ENCODE assay signal across 10 cellular contexts in genomic region chr3:127525373-127525772, GRCh38.
DNase-seq lines count a peak whose midpoint lies in the region; TF ChIP-seq lines count a peak whose summit lies in the region.
"Had no signal": no experiment of that assay in that cellular context is flagged by ENCODE, and none has a peak within 500 bp of the region (broad histone marks: within the 10 kb centered on the region; RNA-seq: fewer than 3 reads in every experiment).

No MANE protein-coding gene starts in this region.

- DNase-seq in NCI-H2107 treated with DMSO at 0.1 percent for 48 hours (lab: John Stamatoyannopoulos, UW; ENCODE audit: unreplicated experiment) (peak; percentile 51), NCI-H2107 (lab: John Stamatoyannopoulos, UW) (no peak), NCI-H460 (ENCODE audit: extremely low read depth, low read depth) (peak; percentile 13), choroid plexus epithelial cell (ENCODE audit: low read depth) (peak; percentile 41), renal cortical epithelial cell (ENCODE audit: low read depth) (peak; percentile 98), OCI-M2 (lab: John Stamatoyannopoulos, UW; ENCODE audit: unreplicated experiment) (no peak), NCI-H128 (lab: John Stamatoyannopoulos, UW; ENCODE audit: unreplicated experiment) (no peak)
- DNase-seq in activated CD4-positive, alpha-beta T cell treated with anti-CD3 and anti-CD28 coated beads, Interleukin-2, amount 50 U/mL, for 4 hours: no peak
- DNase-seq: activated CD4-positive, alpha-beta T cell treated with anti-CD3 and anti-CD28 coated beads, Interleukin-2, amount 50 U/mL, for 1 hour had no signal

- no peak for TF ChIP-seq CTCF in choroid plexus epithelial cell (conservative IDR thresholded peaks at IDR 0.05; ENCODE audit: low read depth, low read length)

- H3K4me3 ChIP-seq in choroid plexus epithelial cell (ENCODE audit: low read depth, low read length): no peak overlapping the region
- H3K4me3 ChIP-seq: SJSA1 had no signal

Comparison
In these comparisons a context has a peak if more than half of its experiments do, and no peak if none do; other contexts are left out.
1. DNase-seq: peak in NCI-H2107 treated with DMSO at 0.1 percent for 48 hours (single experiment), NCI-H460 (single experiment), choroid plexus epithelial cell (single experiment) and renal cortical epithelial cell (single experiment); none in NCI-H2107 (single experiment), OCI-M2 (single experiment), NCI-H128 (single experiment) and activated CD4-positive, alpha-beta T cell treated with anti-CD3 and anti-CD28 coated beads, Interleukin-2, amount 50 U/mL, for 4 hours (0 of 2).